In the genomic region with DNA sequence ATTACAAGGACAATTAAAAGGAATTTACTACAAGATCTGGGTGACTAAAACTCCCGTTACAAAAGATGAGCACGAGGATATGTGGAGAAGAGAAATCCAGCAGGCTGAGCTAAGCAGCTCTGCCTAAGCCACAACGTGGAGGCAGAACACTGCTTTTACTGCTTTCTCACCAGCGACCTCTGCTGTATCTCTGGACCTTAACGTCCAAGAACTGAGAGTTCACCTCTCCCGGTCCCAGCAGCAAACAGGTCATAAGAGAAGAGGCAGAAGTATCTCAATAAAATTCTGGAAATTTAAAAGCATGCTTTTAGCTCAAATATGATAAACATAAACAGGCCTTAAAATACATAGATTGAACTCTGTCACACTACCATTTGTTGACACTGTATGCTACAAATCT, we compare ENCODE assay signal across 8 cellular contexts.
DNase-seq lines count a peak whose midpoint lies in the region; ATAC-seq, FAIRE-seq and TF ChIP-seq lines count a peak whose summit lies in the region.

No MANE protein-coding gene starts in this region.

- CTCF ChIA-PET in HEK293T (lab: Yijun Ruan, JAX), result interaction anchor here (0.7 to 1.4 kb wide), 4 partner anchors 11 to 228 kb away, joined by 3 read pairs; no protein-coding TSS in a partner anchor

- H3K4me1 ChIP-seq in esophagus squamous epithelium, result no peaks in the 10 kb centered on the region

- peaks cover 25% of the 10 kb centered on the region for H3K36me3 Mint-ChIP-seq in activated naive CD8-positive, alpha-beta T cell treated with anti-CD3 and anti-CD28 coated beads for 36 hours

- no peak overlapping the region for H3K4me3 ChIP-seq in esophagus squamous epithelium

- ATAC-seq in GM21390 (IDR thresholded peaks at IDR 0.05; ENCODE audit: unreplicated experiment), result no peak

- 36 to 39% methylated on average over 6 of the region's 6 CpGs for WGBS in esophagus squamous epithelium, 2 donors

- H3K27me3 ChIP-seq in esophagus squamous epithelium, result no peaks in the 10 kb centered on the region

- DNase-seq in D721Med (ENCODE audit: insufficient read length, low spot score), result no peak
- peak; percentile 32 for DNase-seq in HEK293T (ENCODE audit: extremely low spot score)
- DNase-seq in activated naive CD8-positive, alpha-beta T cell treated with anti-CD3 and anti-CD28 coated beads for 36 hours, result no peak
- DNase-seq in iPS DF 4.7 (ENCODE audit: extremely low read depth, low spot score), result peak; percentile 36
- DNase-seq in esophagus squamous epithelium (lab: John Stamatoyannopoulos, UW), result no peak
- no peak for DNase-seq in SKM-1 (lab: John Stamatoyannopoulos, UW; ENCODE audit: unreplicated experiment)
- DNase-seq in 8988T, result no peak

- TF ChIP-seq CTCF in D721Med (IDR thresholded peaks at IDR 0.05; ENCODE audit: insufficient read depth, missing control alignments) (peak; percentile 77), esophagus squamous epithelium (IDR thresholded peaks at IDR 0.05) (peak in 1 of 6 experiments; percentile 23)

- peaks cover 8% of the 10 kb centered on the region for H3K4me1 Mint-ChIP-seq in activated naive CD8-positive, alpha-beta T cell treated with anti-CD3 and anti-CD28 coated beads for 36 hours

- H3K9me3 Mint-ChIP-seq in activated naive CD8-positive, alpha-beta T cell treated with anti-CD3 and anti-CD28 coated beads for 36 hours, result peaks cover 3% of the 10 kb centered on the region

- H3K27me3 Mint-ChIP-seq in activated naive CD8-positive, alpha-beta T cell treated with anti-CD3 and anti-CD28 coated beads for 36 hours, result no peaks in the 10 kb centered on the region

- POLR2A ChIA-PET in HEK293T (lab: Yijun Ruan, JAX), result no interaction called here

- H3K9me3 ChIP-seq in esophagus squamous epithelium, result no peaks in the 10 kb centered on the region

- intact Hi-C loops in esophagus squamous epithelium (cut with DNase I), result no loop called here

- TF ChIP-seq POLR2A in esophagus squamous epithelium (IDR thresholded peaks at IDR 0.05), result no peak

- peak; percentile 92 for FAIRE-seq in D721Med (lab: Jason Lieb, UNC)

- peaks cover 0 to 12% (median 0%) of the 10 kb centered on the region in 3 donors for H3K36me3 ChIP-seq in esophagus squamous epithelium

- no peak overlapping the region for H3K4me3 Mint-ChIP-seq in activated naive CD8-positive, alpha-beta T cell treated with anti-CD3 and anti-CD28 coated beads for 36 hours

- peak overlapping the region; percentile 15 for H3K27ac Mint-ChIP-seq in activated naive CD8-positive, alpha-beta T cell treated with anti-CD3 and anti-CD28 coated beads for 36 hours

- no peak overlapping the region for H3K27ac ChIP-seq in esophagus squamous epithelium

TF ChIP-seq in HEK293T, 16 proteins besides CTCF, POLR2A, EP300 and RAD21:
- no peak for TF ChIP-seq TARDBP (IDR thresholded peaks at IDR 0.05)
- no peak for TF ChIP-seq ELF4 (IDR thresholded peaks at IDR 0.05)
- TF ChIP-seq L3MBTL2 (conservative IDR thresholded peaks at IDR 0.05), result no peak
- no peak for TF ChIP-seq BHLHE40 (IDR thresholded peaks at IDR 0.05; ENCODE audit: borderline replicate concordance)
- TF ChIP-seq SP1 (IDR thresholded peaks at IDR 0.05), result no peak
- no peak for TF ChIP-seq CTBP1 (IDR thresholded peaks at IDR 0.05; ENCODE audit: borderline replicate concordance)
- no peak for TF ChIP-seq HDGF (IDR thresholded peaks at IDR 0.05; ENCODE audit: borderline replicate concordance)
- no peak for TF ChIP-seq FOXK2 (IDR thresholded peaks at IDR 0.05)
- TF ChIP-seq, protein P1, sequence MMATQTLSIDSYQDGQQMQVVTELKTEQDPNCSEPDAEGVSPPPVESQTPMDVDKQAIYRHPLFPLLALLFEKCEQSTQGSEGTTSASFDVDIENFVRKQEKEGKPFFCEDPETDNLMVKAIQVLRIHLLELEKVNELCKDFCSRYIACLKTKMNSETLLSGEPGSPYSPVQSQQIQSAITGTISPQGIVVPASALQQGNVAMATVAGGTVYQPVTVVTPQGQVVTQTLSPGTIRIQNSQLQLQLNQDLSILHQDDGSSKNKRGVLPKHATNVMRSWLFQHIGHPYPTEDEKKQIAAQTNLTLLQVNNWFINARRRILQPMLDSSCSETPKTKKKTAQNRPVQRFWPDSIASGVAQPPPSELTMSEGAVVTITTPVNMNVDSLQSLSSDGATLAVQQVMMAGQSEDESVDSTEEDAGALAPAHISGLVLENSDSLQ (IDR thresholded peaks at IDR 0.05), result no peak
- no peak for TF ChIP-seq SUZ12 (IDR thresholded peaks at IDR 0.05)
- TF ChIP-seq FOXA1 (IDR thresholded peaks at IDR 0.05), result no peak
- TF ChIP-seq LEF1 (IDR thresholded peaks at IDR 0.05; ENCODE audit: borderline replicate concordance), result no peak

Comparison
In these comparisons a context has a peak if more than half of its experiments do, and no peak if none do; other contexts are left out.
1. DNase-seq: peak in HEK293T (single experiment) and iPS DF 4.7 (single experiment); none in D721Med (single experiment), activated naive CD8-positive, alpha-beta T cell treated with anti-CD3 and anti-CD28 coated beads for 36 hours (single experiment), esophagus squamous epithelium (single experiment), SKM-1 (single experiment) and 8988T (single experiment).